9 cellular contexts compared by ENCODE assay signal in genomic region chr6:111477481-111477938, GRCh38. TPM values are rescaled to one million over a fixed set of nuclear protein-coding genes. Genes with fewer than 3 reads are reported as not detected.
DNase-seq lines count a peak whose midpoint lies in the region; ATAC-seq and TF ChIP-seq lines count a peak whose summit lies in the region.
"Had no signal": no experiment of that assay in that cellular context is flagged by ENCODE, and none has a peak within 500 bp of the region (broad histone marks: within the 10 kb centered on the region; RNA-seq: fewer than 3 reads in every experiment).

No MANE protein-coding gene starts in this region.

- WGBS in right cardiac atrium, result 80% methylated on average over 1 of the region's 1 CpG

- H3K27ac Mint-ChIP-seq in nephron, result peak overlapping the region; percentile 1 to 49 (median 23)

- H3K27me3 Mint-ChIP-seq in nephron (ENCODE audit: low read depth), result no peaks in the 10 kb centered on the region

- DNase-seq in GM13976 (ENCODE audit: low spot score) (peak; percentile 27), WERI-Rb-1 (no peak), NCI-H510A (lab: John Stamatoyannopoulos, UW) (no peak), right cardiac atrium (no peak), posterior cingulate gyrus (no peak)
- DNase-seq: occipital lobe had no signal

- ATAC-seq in HG02759 (IDR thresholded peaks at IDR 0.05; ENCODE audit: unreplicated experiment) (peak; percentile 33), right cardiac atrium (no peak), HG03045 (IDR thresholded peaks at IDR 0.05; ENCODE audit: unreplicated experiment) (no peak)

- TF ChIP-seq CTCF in GM13976 (IDR thresholded peaks at IDR 0.05; ENCODE audit: borderline replicate concordance, control extremely low read depth, extremely low read depth, insufficient read depth, missing control alignments), result no peak
- no peak for TF ChIP-seq CTCF in WERI-Rb-1 (IDR thresholded peaks at IDR 0.05; ENCODE audit: low read depth, low read length)
- no peak for TF ChIP-seq CTCF in nephron (IDR thresholded peaks at IDR 0.05; ENCODE audit: unreplicated experiment in 3 of 3)

- H3K4me1 Mint-ChIP-seq in nephron, result peaks cover 51% of the 10 kb centered on the region

- in situ Hi-C loops in GM13976 (cut with MboI; ENCODE audit: low sequenced_read_pairs, unreplicated experiment), result loop anchor here (10.0 kb wide), 1 partner anchor 213 kb away; no protein-coding TSS in a partner anchor

- H3K36me3 ChIP-seq in WERI-Rb-1, result no peaks in the 10 kb centered on the region; the same call in 1 of the 2 replicates

- H3K9me3 ChIP-seq in WERI-Rb-1 (ENCODE audit: severe bottlenecking) (no peaks in the 10 kb centered on the region), right cardiac atrium (ENCODE audit: control insufficient read depth, low read length) (no peaks in the 10 kb centered on the region)

- H3K27me3 ChIP-seq in WERI-Rb-1 (ENCODE audit: insufficient read depth, low read depth, severe bottlenecking) (no peaks in the 10 kb centered on the region), right cardiac atrium (ENCODE audit: control insufficient read depth, insufficient read depth) (no peaks in the 10 kb centered on the region)

- intact Hi-C loops in right cardiac atrium (cut with DNase I) (loop anchor here in 1 of 4 donors (10.0 kb wide), 1 partner anchor 113 kb away; no protein-coding TSS in a partner anchor), posterior cingulate gyrus (cut with DNase I) (loop anchor here (10.0 kb wide), 1 partner anchor 213 kb away; no protein-coding TSS in a partner anchor)

- H3K4me3 ChIP-seq in WERI-Rb-1 (ENCODE audit: low read depth, low read length) (no peak overlapping the region), right cardiac atrium (ENCODE audit: low read length) (no peak overlapping the region)

- peaks cover 2% of the 10 kb centered on the region for H3K4me1 ChIP-seq in right cardiac atrium (ENCODE audit: control insufficient read depth, insufficient read depth, low read length)

- H3K9me3 Mint-ChIP-seq in nephron, result no peaks in the 10 kb centered on the region

- H3K27ac ChIP-seq in WERI-Rb-1, result peak overlapping the region; percentile 36
- no peak overlapping the region for H3K27ac ChIP-seq in right cardiac atrium (ENCODE audit: low read length)

- H3K4me3 Mint-ChIP-seq in nephron, result peak overlapping the region in 2 of 3 experiments; percentile 12 to 34

- H3K36me3 Mint-ChIP-seq in nephron (ENCODE audit: low read depth), result no peaks in the 10 kb centered on the region

RNA-seq across cellular contexts. Expression of gene REV3L, which starts 5.5 kb away (rescaled TPM):
- total RNA-seq in right cardiac atrium, result 10 to 100 TPM; 19.8 to 30.1 (median 27.8) TPM
- polyA plus RNA-seq in right cardiac atrium, result 8.2 TPM
